In the genomic region with DNA sequence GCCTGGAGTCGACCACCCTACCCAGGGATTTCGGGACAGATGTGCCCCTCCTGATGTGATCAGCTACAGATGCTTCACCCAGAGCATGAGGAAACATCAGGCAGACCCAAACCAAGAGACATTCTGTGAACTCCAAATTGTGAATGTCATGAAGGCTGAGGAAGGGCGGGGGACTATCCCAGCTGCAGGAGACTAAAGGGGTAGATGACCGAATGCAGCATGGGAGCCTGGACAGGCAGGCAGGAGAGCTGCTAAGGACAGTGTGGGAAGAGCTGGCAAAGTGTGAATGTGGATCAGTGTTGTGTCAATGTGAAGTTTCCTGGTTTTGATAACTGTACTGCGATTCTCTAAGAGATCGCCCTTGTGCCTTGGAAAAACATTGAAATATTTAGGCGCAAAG, we compare ENCODE assay signal across 10 cellular contexts. TPM values are rescaled to one million over a fixed set of nuclear protein-coding genes. Genes with fewer than 3 reads are reported as not detected.
"Had no signal": no experiment of that assay in that cellular context is flagged by ENCODE, and none has a peak within 500 bp of the region (broad histone marks: within the 10 kb centered on the region; RNA-seq: fewer than 3 reads in every experiment).

No MANE protein-coding gene starts in this region.

- H3K9ac ChIP-seq: KMS-11 had no signal

- H3K4me2 ChIP-seq: KMS-11 had no signal

- H3K4me3 ChIP-seq: K562 had no signal

- FAIRE-seq: HTR-8/SVneo, K562 had no signal

- ATAC-seq: K562 had no signal

- H3K36me3 Mint-ChIP-seq: IgD-negative memory B cell had no signal

- H3K27ac ChIP-seq: HL-60, KMS-11 had no signal

- DNase-seq: IMR-90, KBM-7, KG1 had no signal

- H3K27ac Mint-ChIP-seq: IgD-negative memory B cell had no signal

- H3K4me1 Mint-ChIP-seq: IgD-negative memory B cell had no signal

RNA-seq across cellular contexts. Expression of a gene that starts 19.2 kb away (rescaled TPM):
- total RNA-seq: HT-29, HT1080, IMR-90, K562 had no signal
- polyA plus RNA-seq: IgD-negative memory B cell, IMR-90, K562 had no signal
